Comparison of ENCODE assay signal across 9 cellular contexts in the genomic region with DNA sequence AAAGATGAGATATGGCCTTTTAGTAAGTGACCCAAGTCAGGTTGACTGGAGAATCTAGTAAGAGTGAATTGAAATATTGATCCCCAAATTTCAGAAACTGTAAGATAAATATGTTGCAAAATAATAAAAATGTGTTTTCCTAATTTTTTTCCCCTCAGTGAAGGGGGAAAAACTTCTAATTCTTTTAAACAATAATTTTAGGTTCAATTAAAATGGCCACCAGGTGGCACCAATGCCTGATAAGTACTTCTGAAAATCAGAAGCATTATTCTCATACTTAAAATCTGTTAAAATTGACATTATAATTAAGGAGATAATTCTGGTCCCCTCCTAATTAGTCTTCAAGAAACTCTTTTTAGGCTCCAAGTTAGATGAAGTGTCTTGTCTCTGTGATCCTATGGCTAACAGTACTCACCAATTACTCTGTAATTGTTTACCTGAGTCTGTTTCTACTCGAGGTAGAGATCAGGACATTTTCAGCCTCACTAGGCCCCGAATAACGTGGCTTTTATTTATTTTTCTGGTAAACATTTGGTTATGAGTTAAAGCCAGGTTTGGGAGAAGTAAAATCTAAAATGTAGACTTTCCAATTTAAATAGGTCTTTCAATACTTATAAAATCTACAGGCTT. TPM values are rescaled to one million over a fixed set of nuclear protein-coding genes. Genes with fewer than 3 reads are reported as not detected.
DNase-seq lines count a peak whose midpoint lies in the region; ATAC-seq and FAIRE-seq lines count a peak whose summit lies in the region.
"Had no signal": no experiment of that assay in that cellular context is flagged by ENCODE, and none has a peak within 500 bp of the region (broad histone marks: within the 10 kb centered on the region; RNA-seq: fewer than 3 reads in every experiment).

No MANE protein-coding gene starts in this region.

- peak; percentile 19 for DNase-seq in activated T-cell treated with anti-CD3 and anti-CD28 coated beads for 4 hours
- DNase-seq in activated T-cell treated with anti-CD3 and anti-CD28 coated beads, Interleukin-2, amount 50 U/mL, for 1 hour = no peak
- peak; percentile 58 for DNase-seq in NAMALWA (ENCODE audit: low spot score)
- DNase-seq in activated CD4-positive, alpha-beta T cell treated with anti-CD3 and anti-CD28 coated beads, Interleukin-2, amount 10 ng/mL, durations not matched to agents 24 days and 14 days = peak; percentile 73
- no peak for DNase-seq in frontal cortex (ENCODE audit: low spot score in 2 of 2)
- DNase-seq in stromal cell of bone marrow (ENCODE audit: low read depth) = peak; percentile 23
- no peak for DNase-seq in ecto neural progenitor cell (ENCODE audit: low spot score)
- DNase-seq: activated naive CD8-positive, alpha-beta T cell treated with anti-CD3 and anti-CD28 coated beads, Interleukin-2, amount 10 ng/mL, durations not matched to agents 7 days and 5 days had no signal

- ATAC-seq in GM19463 (IDR thresholded peaks at IDR 0.05; ENCODE audit: unreplicated experiment) = no peak

- H3K27me3 Mint-ChIP-seq in activated CD4-positive, alpha-beta T cell treated with anti-CD3 and anti-CD28 coated beads, Interleukin-2, amount 10 ng/mL, durations not matched to agents 24 days and 14 days = peaks cover 2% of the 10 kb centered on the region

- FAIRE-seq in frontal cortex (lab: Jason Lieb, UNC) = peak; percentile 84

- intact Hi-C loops in activated CD4-positive, alpha-beta T cell treated with anti-CD3 and anti-CD28 coated beads, Interleukin-2, amount 10 ng/mL, durations not matched to agents 24 days and 14 days (cut with micrococcal nuclease) = loop anchor here (1.0 to 5.0 kb wide), 4 partner anchors 134 to 317 kb away; no protein-coding TSS in a partner anchor

- peaks cover 1% of the 10 kb centered on the region for H3K9me3 Mint-ChIP-seq in activated CD4-positive, alpha-beta T cell treated with anti-CD3 and anti-CD28 coated beads, Interleukin-2, amount 10 ng/mL, durations not matched to agents 24 days and 14 days

- H3K4me3 Mint-ChIP-seq in activated CD4-positive, alpha-beta T cell treated with anti-CD3 and anti-CD28 coated beads, Interleukin-2, amount 10 ng/mL, durations not matched to agents 24 days and 14 days = no peak overlapping the region
- H3K4me3 Mint-ChIP-seq: activated naive CD8-positive, alpha-beta T cell treated with anti-CD3 and anti-CD28 coated beads, Interleukin-2, amount 10 ng/mL, durations not matched to agents 7 days and 5 days had no signal

- H3K4me1 Mint-ChIP-seq in activated CD4-positive, alpha-beta T cell treated with anti-CD3 and anti-CD28 coated beads, Interleukin-2, amount 10 ng/mL, durations not matched to agents 24 days and 14 days = no peaks in the 10 kb centered on the region

- H3K27ac Mint-ChIP-seq in activated CD4-positive, alpha-beta T cell treated with anti-CD3 and anti-CD28 coated beads, Interleukin-2, amount 10 ng/mL, durations not matched to agents 24 days and 14 days = no peak overlapping the region
- H3K27ac Mint-ChIP-seq: activated naive CD8-positive, alpha-beta T cell treated with anti-CD3 and anti-CD28 coated beads, Interleukin-2, amount 10 ng/mL, durations not matched to agents 7 days and 5 days had no signal

- H3K36me3 Mint-ChIP-seq in activated CD4-positive, alpha-beta T cell treated with anti-CD3 and anti-CD28 coated beads, Interleukin-2, amount 10 ng/mL, durations not matched to agents 24 days and 14 days (ENCODE audit: low read depth) = no peaks in the 10 kb centered on the region

RNA-seq across cellular contexts. Expression of gene NMD3, which starts 52.6 kb away (rescaled TPM):
- total RNA-seq in activated CD4-positive, alpha-beta T cell treated with anti-CD3 and anti-CD28 coated beads, Interleukin-2, amount 10 ng/mL, durations not matched to agents 24 days and 14 days = 78.2 and 81.8 TPM in 2 replicates
- total RNA-seq in frontal cortex = 72.6 TPM

Comparison
In these comparisons a context has a peak if more than half of its experiments do, and no peak if none do; other contexts are left out.
1. DNase-seq: peak in activated T-cell treated with anti-CD3 and anti-CD28 coated beads for 4 hours (single experiment), NAMALWA (single experiment), activated CD4-positive, alpha-beta T cell treated with anti-CD3 and anti-CD28 coated beads, Interleukin-2, amount 10 ng/mL, durations not matched to agents 24 days and 14 days (single experiment) and stromal cell of bone marrow (single experiment); none in activated T-cell treated with anti-CD3 and anti-CD28 coated beads, Interleukin-2, amount 50 U/mL, for 1 hour (single experiment), frontal cortex (0 of 2) and ecto neural progenitor cell (single experiment).